8 cellular contexts compared by ENCODE assay signal in genomic region chr17:81511550-81511799, GRCh38. TPM values are rescaled to one million over a fixed set of nuclear protein-coding genes. Genes with fewer than 3 reads are reported as not detected.
DNase-seq lines count a peak whose midpoint lies in the region; ATAC-seq and TF ChIP-seq lines count a peak whose summit lies in the region.

No MANE protein-coding gene starts in this region.

- H3K27ac Mint-ChIP-seq in chondrocyte (ENCODE audit: unreplicated experiment), result peak overlapping the region; percentile 91

- H3K36me3 Mint-ChIP-seq in chondrocyte (ENCODE audit: low read depth), result peaks cover 38% of the 10 kb centered on the region

- H3K9me3 Mint-ChIP-seq in chondrocyte (ENCODE audit: low read depth), result no peaks in the 10 kb centered on the region

- POLR2A ChIA-PET in AG04450 (lab: Yijun Ruan, JAX), result interaction anchor here (0.6 to 3.4 kb wide), 8 partner anchors 12 to 288 kb away, joined by 3 to 25 read pairs (median 4); partner anchors contain the start of genes BAHCC1, CEP131 and SLC38A10

- H3K4me3 Mint-ChIP-seq in chondrocyte (ENCODE audit: unreplicated experiment), result peak overlapping the region; percentile 96

- H3K4me3 ChIP-seq in AG04450 (ENCODE audit: low read depth, low read length) (peak overlapping the region; percentile 96), muscle layer of duodenum (ENCODE audit: low read depth in 1 of 2, low read length in 2 of 2) (peak overlapping the region; percentile 94 to 100)

- TF ChIP-seq CTCF in AG04450 (IDR thresholded peaks at IDR 0.05; ENCODE audit: low read depth, low read length), result no peak
- TF ChIP-seq CTCF in chondrocyte (IDR thresholded peaks at IDR 0.05), result no peak

- CTCF ChIA-PET in AG04450 (lab: Charles Lee), result no interaction called here

- peaks cover 21% of the 10 kb centered on the region for H3K4me1 Mint-ChIP-seq in chondrocyte (ENCODE audit: low read depth)

- H3K4me1 ChIP-seq in muscle layer of duodenum (ENCODE audit: control insufficient read depth in 1 of 2, insufficient read depth in 2 of 2, low read length in 2 of 2), result peaks cover 4 to 25% of the 10 kb centered on the region in 2 donors

- H3K27me3 Mint-ChIP-seq in chondrocyte (ENCODE audit: low read depth), result no peaks in the 10 kb centered on the region

- H3K9me3 ChIP-seq in AG04450 (ENCODE audit: control insufficient read depth, insufficient read depth, low read length) (no peaks in the 10 kb centered on the region; the same call in 1 of the 2 replicates), KOPT-K1 (ENCODE audit: insufficient read depth, low read length, poor library complexity, severe bottlenecking) (peaks cover 7% of the 10 kb centered on the region), muscle layer of duodenum (ENCODE audit: control insufficient read depth in 1 of 2, low read length in 2 of 2) (no peaks in the 10 kb centered on the region)

- H3K27me3 ChIP-seq in AG04450 (ENCODE audit: control insufficient read depth, insufficient read depth, low read length), result no peaks in the 10 kb centered on the region
- no peaks in the 10 kb centered on the region for H3K27me3 ChIP-seq in muscle layer of duodenum (ENCODE audit: low read depth, low read length)

- H3K27ac ChIP-seq in AG04450 (ENCODE audit: low read depth, low read length) (peak overlapping the region; percentile 89), KOPT-K1 (ENCODE audit: low read depth, low read length, poor library complexity, severe bottlenecking) (peak overlapping the region; percentile 72), muscle layer of duodenum (ENCODE audit: low read length) (peak overlapping the region; percentile 70)

- H3K36me3 ChIP-seq in KOPT-K1 (ENCODE audit: insufficient read depth, low read length), result peaks cover 42% of the 10 kb centered on the region
- peaks cover 31 to 37% of the 10 kb centered on the region in 2 donors for H3K36me3 ChIP-seq in muscle layer of duodenum (ENCODE audit: control insufficient read depth in 1 of 2, insufficient read depth in 2 of 2, low read length in 2 of 2)

- ATAC-seq in HG03442 (IDR thresholded peaks at IDR 0.05; ENCODE audit: unreplicated experiment), result no peak
- no peak for ATAC-seq in HG02870 (IDR thresholded peaks at IDR 0.05; ENCODE audit: unreplicated experiment)
- no peak for ATAC-seq in HG03460 (IDR thresholded peaks at IDR 0.05; ENCODE audit: unreplicated experiment)

- no peak for DNase-seq in AG04450 (ENCODE audit: low read depth, low spot score)
- DNase-seq in chondrocyte (ENCODE audit: low spot score), result no peak
- DNase-seq in NCI-H2081 (lab: John Stamatoyannopoulos, UW), result no peak

RNA-seq across cellular contexts. Expression of gene ACTG1, which starts 1.1 kb away (rescaled TPM):
- polyA plus RNA-seq in AG04450 (2011; rRNA removed), result 2,721 and 3,607 TPM in 2 replicates
- polyA minus RNA-seq in AG04450 (2011; rRNA and poly(A)+ RNA removed), result 3,368 and 4,319 TPM in 2 replicates
- total RNA-seq in chondrocyte, result 3,639 to 4,575 TPM (median 4,567 TPM) in 3 replicates

RNA-seq across cellular contexts. Expression of gene FSCN2, which starts 16.7 kb away (rescaled TPM):
- 0.26 and 0.41 TPM in 2 replicates for polyA plus RNA-seq in AG04450 (2011; rRNA removed)
- polyA minus RNA-seq in AG04450 (2011; rRNA and poly(A)+ RNA removed), result 1.0 TPM in 1 of 2 replicates, not detected in the other
- 4.1 to 6.1 TPM (median 5.3 TPM) in 3 replicates for total RNA-seq in chondrocyte

RNA-seq across cellular contexts. Expression of gene FAAP100, which starts 40.7 kb away (rescaled TPM):
- polyA plus RNA-seq in AG04450 (2011; rRNA removed), result 5.3 and 8.3 TPM in 2 replicates
- polyA minus RNA-seq in AG04450 (2011; rRNA and poly(A)+ RNA removed), result 6.0 and 6.7 TPM in 2 replicates
- total RNA-seq in chondrocyte, result 39.8 to 62.7 TPM (median 43.1 TPM) in 3 replicates
